In genomic region chr10:114103286-114103685, GRCh38 we compare ENCODE assay signal across 8 cellular contexts. TPM values are rescaled to one million over a fixed set of nuclear protein-coding genes. Genes with fewer than 3 reads are reported as not detected.
DNase-seq lines count a peak whose midpoint lies in the region; ATAC-seq, FAIRE-seq and TF ChIP-seq lines count a peak whose summit lies in the region.

No MANE protein-coding gene starts in this region.

- no peaks in the 10 kb centered on the region for H3K79me2 ChIP-seq in SU-DHL-6 (ENCODE audit: insufficient read depth, low read length)

- ATAC-seq in HG02970 (IDR thresholded peaks at IDR 0.05; ENCODE audit: low FRiP score, unreplicated experiment) = no peak
- no peak for ATAC-seq in GM21576 (IDR thresholded peaks at IDR 0.05; ENCODE audit: unreplicated experiment)

- H3K4me1 ChIP-seq in prostate gland (replicated peaks) = no peaks in the 10 kb centered on the region

- DNase-seq in AG09309 (ENCODE audit: low read depth) = peak; percentile 43
- no peak for DNase-seq in GM12892 (ENCODE audit: insufficient read length)
- DNase-seq in LHCN-M2 (ENCODE audit: low read depth) = peak; percentile 60
- DNase-seq in fibroblast of the conjunctiva (ENCODE audit: low read depth) = peak; percentile 50
- peak; percentile 34 for DNase-seq in prostate gland (ENCODE audit: low spot score)

- TF ChIP-seq CTCF in AG09309 (IDR thresholded peaks at IDR 0.05; ENCODE audit: control insufficient read depth, insufficient read depth, low read depth, low read length, missing control alignments) (peak; percentile 47), SU-DHL-6 (IDR thresholded peaks at IDR 0.05; ENCODE audit: insufficient read depth, low read length, poor library complexity, severe bottlenecking) (peak; percentile 45), prostate gland (IDR thresholded peaks at IDR 0.05) (peak; percentile 29 to 81 (median 64))

- TF ChIP-seq POLR2A in GM12892 (IDR thresholded peaks at IDR 0.05; ENCODE audit: low read depth, low read length) (no peak), prostate gland (IDR thresholded peaks at IDR 0.05) (no peak)

- no peaks in the 10 kb centered on the region for H3K9me3 ChIP-seq in SU-DHL-6 (ENCODE audit: insufficient read depth, low read length)
- no peaks in the 10 kb centered on the region for H3K9me3 ChIP-seq in prostate gland

- peak; percentile 65 for FAIRE-seq in GM12892 (lab: Jason Lieb, UNC)

- H3K36me3 ChIP-seq in SU-DHL-6 (ENCODE audit: low read length) = no peaks in the 10 kb centered on the region
- H3K36me3 ChIP-seq in prostate gland = no peaks in the 10 kb centered on the region

- no peaks in the 10 kb centered on the region for H4K20me1 ChIP-seq in SU-DHL-6 (ENCODE audit: low read depth, low read length)

- no peaks in the 10 kb centered on the region for H3K9me2 ChIP-seq in SU-DHL-6 (replicated peaks; ENCODE audit: insufficient read depth, low read length)

- intact Hi-C loops in prostate gland (cut with DNase I) = loop anchor here (2.0 to 10.0 kb wide), 2 partner anchors 208 to 398 kb away; no protein-coding TSS in a partner anchor

- H3K4me2 ChIP-seq in SU-DHL-6 (ENCODE audit: low read depth, low read length, poor library complexity, severe bottlenecking) = peak overlapping the region; percentile 36

- no peak overlapping the region for H3K9ac ChIP-seq in SU-DHL-6 (ENCODE audit: low read length)

- no peaks in the 10 kb centered on the region for H3F3A ChIP-seq in SU-DHL-6 (ENCODE audit: insufficient read depth)

- H3K27me3 ChIP-seq in SU-DHL-6 (ENCODE audit: low read length) (no peaks in the 10 kb centered on the region), prostate gland (replicated peaks; ENCODE audit: insufficient read depth) (no peaks in the 10 kb centered on the region)

- H3K27ac ChIP-seq in SU-DHL-6 (ENCODE audit: low read depth, low read length) = no peak overlapping the region
- H3K27ac ChIP-seq in prostate gland = no peak overlapping the region

- 6% methylated on average over 6 of the region's 6 CpGs for WGBS in prostate gland

- peak overlapping the region; percentile 75 for H2AFZ ChIP-seq in SU-DHL-6 (ENCODE audit: low read depth, low read length, severe bottlenecking)

- H3K4me3 ChIP-seq in AG09309 (ENCODE audit: control insufficient read depth, low read depth, low read length) (no peak overlapping the region), SU-DHL-6 (ENCODE audit: insufficient read depth, low read length, poor library complexity, severe bottlenecking) (no peak overlapping the region), prostate gland (no peak overlapping the region)

RNA-seq across cellular contexts. Expression of gene ADRB1, which starts 59.6 kb away (rescaled TPM):
- polyA plus RNA-seq in GM12892 (2012; ENCODE audit: missing spikeins) = 0.49 TPM
- total RNA-seq in LHCN-M2 (2014; rRNA removed) (0.11 and 0.13 TPM in 2 replicates), prostate gland (10 to 100 TPM; 10.2 to 15.4 TPM)
- 0.43 TPM for polyA plus RNA-seq in LHCN-M2 (2012)
